8 cellular contexts compared by ENCODE assay signal in genomic region chr12:47078733-47079364, GRCh38. TPM values are rescaled to one million over a fixed set of nuclear protein-coding genes. Genes with fewer than 3 reads are reported as not detected.
DNase-seq lines count a peak whose midpoint lies in the region; ATAC-seq and TF ChIP-seq lines count a peak whose summit lies in the region.

No MANE protein-coding gene starts in this region.

- no peaks in the 10 kb centered on the region for H3K9me3 ChIP-seq in GM23248 (ENCODE audit: low read depth)

- H4K20me1 ChIP-seq in GM23248 (ENCODE audit: insufficient read depth), result no peaks in the 10 kb centered on the region

- peak overlapping the region; percentile 84 for H3K4me3 ChIP-seq in GM23248
- H3K4me3 ChIP-seq in kidney epithelial cell (ENCODE audit: low read depth, low read length), result peak overlapping the region; percentile 68

- peaks cover 31% of the 10 kb centered on the region for H3F3A ChIP-seq in GM23248 (ENCODE audit: insufficient read depth)

- DNase-seq in GM23248 (peak; percentile 65), RWPE1 (ENCODE audit: low spot score) (no peak), astrocyte of the hippocampus (ENCODE audit: low read depth, low spot score) (peak; percentile 61), kidney epithelial cell (ENCODE audit: low read depth) (no peak), COR-L47 (lab: John Stamatoyannopoulos, UW) (no peak), NCI-H510A treated with DMSO at 0.1 percent for 48 hours (lab: John Stamatoyannopoulos, UW) (no peak)
- DNase-seq in stimulated activated CD4-positive, alpha-beta T cell treated with anti-CD3 and anti-CD28 coated beads, Interleukin-2, amount 100 ng/mL, for 24 hours, result peak; percentile 46 to 49

- H3K36me3 ChIP-seq in GM23248 (ENCODE audit: low read depth) (no peaks in the 10 kb centered on the region), kidney epithelial cell (ENCODE audit: control insufficient read depth, insufficient read depth, low read length) (no peaks in the 10 kb centered on the region)

- H2AFZ ChIP-seq in GM23248, result peak overlapping the region; percentile 81

- POLR2A ChIA-PET in RWPE1 (lab: Yijun Ruan, JAX; ENCODE audit: low non-redundant PET), result interaction anchor here (0.8 kb wide), 1 partner anchor 129 kb away, joined by 3 read pairs; no protein-coding TSS in a partner anchor

- CTCF ChIA-PET in RWPE1 (lab: Yijun Ruan, JAX), result interaction anchor here (0.9 to 1.5 kb wide), 4 partner anchors 15 to 229 kb away, joined by 3 to 6 read pairs (median 5); no protein-coding TSS in a partner anchor

- in situ Hi-C loops in GM23248 (cut with MboI), result no loop called here

- H3K4me1 ChIP-seq in GM23248 (ENCODE audit: insufficient read depth), result peaks cover 38% of the 10 kb centered on the region

- H3K9me2 ChIP-seq in GM23248 (ENCODE audit: insufficient read depth), result no peaks in the 10 kb centered on the region

- peaks cover 22% of the 10 kb centered on the region for H3K79me2 ChIP-seq in GM23248 (ENCODE audit: insufficient read depth)

- TF ChIP-seq CTCF in RWPE1 (conservative IDR thresholded peaks at IDR 0.05; ENCODE audit: low read depth) (no peak), kidney epithelial cell (IDR thresholded peaks at IDR 0.05; ENCODE audit: insufficient read depth, low read length, poor library complexity, severe bottlenecking) (no peak)

- H3K4me2 ChIP-seq in GM23248 (ENCODE audit: unreplicated experiment), result peak overlapping the region; percentile 97

- H3K27ac ChIP-seq in GM23248 (peak overlapping the region; percentile 37), RWPE1 (peak overlapping the region; percentile 99)

- H3K27me3 ChIP-seq in GM23248 (replicated peaks; ENCODE audit: insufficient read depth), result no peaks in the 10 kb centered on the region
- no peaks in the 10 kb centered on the region for H3K27me3 ChIP-seq in kidney epithelial cell (ENCODE audit: control insufficient read depth, insufficient read depth, low read length)

- ATAC-seq in HG03520 (IDR thresholded peaks at IDR 0.05; ENCODE audit: unreplicated experiment), result no peak

- 2 to 5% methylated on average over 12 of the region's 12 CpGs for WGBS in GM23248 (ENCODE audit: low coverage in 1 of 2, low lambda C conversion rate in 2 of 2, missing lambda C conversion rate in 2 of 2), 2 experiments

- H3K9ac ChIP-seq in GM23248, result peak overlapping the region; percentile 81

RNA-seq across cellular contexts. Expression of gene PCED1B, which starts 0.6 kb away (rescaled TPM):
- 2.9 and 3.5 TPM in 2 replicates for total RNA-seq in GM23248 (2014; rRNA removed; shearing (Covaris generic))
- 2.7 and 3.6 TPM in 2 replicates for polyA plus RNA-seq in GM23248 (2016; fragmentation: Nextera tagmentation; extraction: Ambion mirVana)
- total RNA-seq in kidney epithelial cell, result 4.8 and 8.4 TPM in 2 replicates

RNA-seq across cellular contexts. Expression of gene AMIGO2, which starts 0.9 kb away (rescaled TPM):
- total RNA-seq in GM23248 (2014; rRNA removed; shearing (Covaris generic)), result 25.7 and 29.9 TPM in 2 replicates
- 19.6 and 20.5 TPM in 2 replicates for polyA plus RNA-seq in GM23248 (2016; fragmentation: Nextera tagmentation; extraction: Ambion mirVana)
- total RNA-seq in kidney epithelial cell, result 271 and 284 TPM in 2 replicates

Comparison
In these comparisons a context has a peak if more than half of its experiments do, and no peak if none do; other contexts are left out.
1. DNase-seq: peak in GM23248 (single experiment), astrocyte of the hippocampus (single experiment) and stimulated activated CD4-positive, alpha-beta T cell treated with anti-CD3 and anti-CD28 coated beads, Interleukin-2, amount 100 ng/mL, for 24 hours (2 of 2); none in RWPE1 (single experiment), kidney epithelial cell (single experiment), COR-L47 (single experiment) and NCI-H510A treated with DMSO at 0.1 percent for 48 hours (single experiment).